In genomic region chr2:70283500-70284191, GRCh38 we compare ENCODE assay signal across 26 cellular contexts. TPM values are rescaled to one million over a fixed set of nuclear protein-coding genes. Genes with fewer than 3 reads are reported as not detected.
A peak's percentile ranks its signal among the peaks of the same experiment; 100 is the strongest.
DNase-seq lines count a peak whose midpoint lies in the region; ATAC-seq, FAIRE-seq and TF ChIP-seq lines count a peak whose summit lies in the region.
"Had no signal": no experiment of that assay in that cellular context is flagged by ENCODE, and none has a peak within 500 bp of the region (broad histone marks: within the 10 kb centered on the region; RNA-seq: fewer than 3 reads in every experiment).

No MANE protein-coding gene starts in this region.

- no peak for TF ChIP-seq EP300 in HepG2 (IDR thresholded peaks at IDR 0.05; ENCODE audit: low read depth in 2 of 2, low read length in 2 of 2)
- no peak for TF ChIP-seq EP300 in HepG2 (CRISPR knock-in tag; IDR thresholded peaks at IDR 0.05; ENCODE audit: borderline replicate concordance)

- peaks cover 46% of the 10 kb centered on the region for H3K4me1 Mint-ChIP-seq in activated CD4-positive, alpha-beta T cell treated with anti-CD3 and anti-CD28 coated beads for 36 hours
- H3K4me1 Mint-ChIP-seq in activated CD4-positive, alpha-beta T cell treated with anti-CD3 and anti-CD28 coated beads, Interleukin-2, amount 10 ng/mL, durations not matched to agents 24 days and 14 days = peaks cover 26% of the 10 kb centered on the region
- H3K4me1 Mint-ChIP-seq: nephron progenitor cell had no signal

- ATAC-seq in activated CD4-positive, alpha-beta T cell treated with anti-CD3 and anti-CD28 coated beads for 36 hours = no peak
- ATAC-seq in HepG2 (peak; percentile 14; the same call in 1 of the 3 replicates), right lobe of liver (no peak), heart right ventricle (peak in 5 of 8 donors; percentile 33 to 50 (median 41)), lower lobe of right lung (no peak), GM21825 (IDR thresholded peaks at IDR 0.05; ENCODE audit: unreplicated experiment) (no peak), HG03354 (IDR thresholded peaks at IDR 0.05; ENCODE audit: poor library complexity, severe bottlenecking, unreplicated experiment) (no peak)
- ATAC-seq: body of pancreas; esophagus mucosa; foreskin keratinocyte; left lung; sciatic nerve; stimulated activated naive CD8-positive, alpha-beta T cell treated with anti-CD3 and anti-CD28 coated beads, Interleukin-15, Interleukin-2, amounts not matched to agents 100 U/mL and 50 U/mL, for 24 hours had no signal

- intact Hi-C loops in activated CD4-positive, alpha-beta T cell treated with anti-CD3 and anti-CD28 coated beads for 36 hours (cut with DNase I, micrococcal nuclease) = no loop called here
- intact Hi-C loops in activated CD4-positive, alpha-beta T cell treated with anti-CD3 and anti-CD28 coated beads, Interleukin-2, amount 10 ng/mL, durations not matched to agents 24 days and 14 days (cut with micrococcal nuclease) = no loop called here
- intact Hi-C loops in HepG2 (cut with micrococcal nuclease; ENCODE audit: unreplicated experiment) = no loop called here
- intact Hi-C loops in right lobe of liver (cut with DNase I) = no loop called here
- intact Hi-C loops in heart right ventricle (cut with DNase I) = no loop called here
- intact Hi-C loops in lower lobe of right lung (cut with DNase I) = no loop called here

- H3K9me3 ChIP-seq in HepG2 (ENCODE audit: low read length) = no peaks in the 10 kb centered on the region
- H3K9me3 ChIP-seq in right lobe of liver = no peaks in the 10 kb centered on the region
- H3K9me3 ChIP-seq in heart right ventricle = no peaks in the 10 kb centered on the region
- no peaks in the 10 kb centered on the region for H3K9me3 ChIP-seq in lower lobe of right lung
- H3K9me3 ChIP-seq: body of pancreas, left lung, tibial artery had no signal

- TF ChIP-seq RAD21 in HepG2 (CRISPR knock-in tag; IDR thresholded peaks at IDR 0.05) = no peak

- H3K9ac ChIP-seq in HepG2 (ENCODE audit: insufficient read depth, low read depth, low read length) = no peak overlapping the region
- H3K9ac ChIP-seq: parathyroid adenoma had no signal

- BruUV-seq in HepG2 (replicated peaks; lab: Mats Ljungman, UMichigan) = no TSS peak

- H3K4me1 ChIP-seq in HepG2 (ENCODE audit: insufficient read depth, low read length) (0 out of 2 replicates have a peak, but pooled peaks cover 21% of the 10 kb centered on the region), right lobe of liver (no peaks in the 10 kb centered on the region), heart right ventricle (peaks cover 0 to 28% (median 4%) of the 10 kb centered on the region in 9 donors), lower lobe of right lung (peaks cover 9% of the 10 kb centered on the region)
- H3K4me1 ChIP-seq: body of pancreas, foreskin keratinocyte, parathyroid adenoma had no signal

- TF ChIP-seq CTCF in HepG2 (CRISPR knock-in tag; IDR thresholded peaks at IDR 0.05) (no peak), right lobe of liver (IDR thresholded peaks at IDR 0.05) (no peak), heart right ventricle (IDR thresholded peaks at IDR 0.05) (no peak), lower lobe of right lung (IDR thresholded peaks at IDR 0.05) (no peak)

- H3K79me2 ChIP-seq in HepG2 (ENCODE audit: insufficient read depth, low read length) = peaks cover 39% of the 10 kb centered on the region

- peak overlapping the region; percentile 45 for H3K27ac Mint-ChIP-seq in activated CD4-positive, alpha-beta T cell treated with anti-CD3 and anti-CD28 coated beads for 36 hours
- H3K27ac Mint-ChIP-seq in activated CD4-positive, alpha-beta T cell treated with anti-CD3 and anti-CD28 coated beads, Interleukin-2, amount 10 ng/mL, durations not matched to agents 24 days and 14 days = no peak overlapping the region
- H3K27ac Mint-ChIP-seq: nephron progenitor cell had no signal

- H3K4me2 ChIP-seq in HepG2 (ENCODE audit: low read depth, low read length) = no peak overlapping the region

- TF ChIP-seq POLR2A in HepG2 (IDR thresholded peaks at IDR 0.05; ENCODE audit: insufficient read depth in 1 of 2, low read depth in 2 of 2, low read length in 2 of 2) = no peak
- TF ChIP-seq POLR2A in right lobe of liver (IDR thresholded peaks at IDR 0.05) = no peak

- CTCF ChIA-PET in activated CD4-positive, alpha-beta T cell treated with anti-CD3 and anti-CD28 coated beads for 36 hours (lab: Charles Lee) = interaction anchor here (0.7 to 1.8 kb wide), 5 partner anchors 18 to 369 kb away, joined by 3 to 5 read pairs (median 4); partner anchors contain the start of genes FAM136A and MXD1
- CTCF ChIA-PET in HepG2 (lab: Yijun Ruan, JAX; ENCODE audit: low intra/inter-chr PET ratio, low total read pairs) = no interaction called here

- H3K36me3 ChIP-seq in HepG2 (replicated peaks in 1 of 2; ENCODE audit: control insufficient read depth in 1 of 2, insufficient read depth in 2 of 2, low read length in 2 of 2) (peaks cover 25 to 76% of the 10 kb centered on the region in 2 experiments), right lobe of liver (peaks cover 19 to 73% (median 36%) of the 10 kb centered on the region in 4 donors), heart right ventricle (peaks cover 0 to 100% (median 71%) of the 10 kb centered on the region in 9 donors), lower lobe of right lung (peaks cover 94% of the 10 kb centered on the region)

- peaks cover 69% of the 10 kb centered on the region for H3K36me3 Mint-ChIP-seq in activated CD4-positive, alpha-beta T cell treated with anti-CD3 and anti-CD28 coated beads for 36 hours (ENCODE audit: low read depth)
- H3K36me3 Mint-ChIP-seq in activated CD4-positive, alpha-beta T cell treated with anti-CD3 and anti-CD28 coated beads, Interleukin-2, amount 10 ng/mL, durations not matched to agents 24 days and 14 days (ENCODE audit: low read depth) = peaks cover 66% of the 10 kb centered on the region

- H3K27me3 Mint-ChIP-seq in activated CD4-positive, alpha-beta T cell treated with anti-CD3 and anti-CD28 coated beads for 36 hours = no peaks in the 10 kb centered on the region
- no peaks in the 10 kb centered on the region for H3K27me3 Mint-ChIP-seq in activated CD4-positive, alpha-beta T cell treated with anti-CD3 and anti-CD28 coated beads, Interleukin-2, amount 10 ng/mL, durations not matched to agents 24 days and 14 days

- H3K27me3 ChIP-seq in HepG2 (ENCODE audit: control insufficient read depth in 1 of 2, insufficient read depth in 2 of 2, low read length in 2 of 2) = no peaks in the 10 kb centered on the region
- no peaks in the 10 kb centered on the region for H3K27me3 ChIP-seq in right lobe of liver
- no peaks in the 10 kb centered on the region for H3K27me3 ChIP-seq in heart right ventricle
- H3K27me3 ChIP-seq in lower lobe of right lung (ENCODE audit: low read depth) = no peaks in the 10 kb centered on the region
- H3K27me3 ChIP-seq: body of pancreas, foreskin keratinocyte, left lung, tibial artery had no signal

- H3K4me3 Mint-ChIP-seq in activated CD4-positive, alpha-beta T cell treated with anti-CD3 and anti-CD28 coated beads for 36 hours = no peak overlapping the region
- no peak overlapping the region for H3K4me3 Mint-ChIP-seq in activated CD4-positive, alpha-beta T cell treated with anti-CD3 and anti-CD28 coated beads, Interleukin-2, amount 10 ng/mL, durations not matched to agents 24 days and 14 days
- H3K4me3 Mint-ChIP-seq: nephron progenitor cell had no signal

- H3K27ac ChIP-seq in HepG2 (ENCODE audit: extremely low read length, insufficient read depth, low read length) = no peak overlapping the region
- H3K27ac ChIP-seq in right lobe of liver = no peak overlapping the region
- peak overlapping the region in 1 of 10 donors; percentile 54 for H3K27ac ChIP-seq in heart right ventricle
- no peak overlapping the region for H3K27ac ChIP-seq in lower lobe of right lung
- H3K27ac ChIP-seq: 22Rv1, body of pancreas, foreskin keratinocyte, left lung, parathyroid adenoma, tibial artery had no signal

- in situ Hi-C loops in HepG2 (cut with HindIII; ENCODE audit: extremely low pct_ligation_motif_present, low pct_unique_long_range_greater_than_20kb) = no loop called here

- H2AFZ ChIP-seq in HepG2 (ENCODE audit: low read length) = no peak overlapping the region
- H2AFZ ChIP-seq: parathyroid adenoma had no signal

- POLR2A ChIA-PET in activated CD4-positive, alpha-beta T cell treated with anti-CD3 and anti-CD28 coated beads for 36 hours (lab: Charles Lee) = interaction anchor here (1.0 to 1.4 kb wide), 3 partner anchors 10 to 93 kb away, joined by 3 to 5 read pairs (median 4); partner anchors contain the start of genes C2orf42 and SNRPG
- POLR2A ChIA-PET in HepG2 (lab: Yijun Ruan, JAX) = interaction anchor here (1.1 to 4.9 kb wide), 4 partner anchors 10 to 26 kb away, joined by 3 to 40 read pairs (median 4); partner anchors contain the start of genes PCYOX1 and SNRPG

- H3K4me3 ChIP-seq in HepG2 (replicated peaks in 1 of 3; ENCODE audit: insufficient read depth in 1 of 3, low read depth in 2 of 3, low read length in 3 of 3) = no peak overlapping the region
- no peak overlapping the region for H3K4me3 ChIP-seq in right lobe of liver
- no peak overlapping the region for H3K4me3 ChIP-seq in heart right ventricle
- no peak overlapping the region for H3K4me3 ChIP-seq in lower lobe of right lung
- H3K4me3 ChIP-seq: body of pancreas, left lung, tibial artery had no signal

- no peaks in the 10 kb centered on the region for H3K9me3 Mint-ChIP-seq in activated CD4-positive, alpha-beta T cell treated with anti-CD3 and anti-CD28 coated beads for 36 hours (ENCODE audit: low read depth)
- no peaks in the 10 kb centered on the region for H3K9me3 Mint-ChIP-seq in activated CD4-positive, alpha-beta T cell treated with anti-CD3 and anti-CD28 coated beads, Interleukin-2, amount 10 ng/mL, durations not matched to agents 24 days and 14 days
- H3K9me3 Mint-ChIP-seq: nephron progenitor cell had no signal

- WGBS in HepG2 (ENCODE audit: low lambda C conversion rate) = 97% methylated on average over 5 of the region's 5 CpGs
- WGBS in right lobe of liver (ENCODE audit: insufficient coverage, low coverage, low lambda C conversion rate, missing lambda C conversion rate) = 96% methylated on average over 5 of the region's 5 CpGs
- 86% methylated on average over 5 of the region's 5 CpGs for WGBS in heart right ventricle, 2 donors

- no peaks in the 10 kb centered on the region for H4K20me1 ChIP-seq in HepG2 (ENCODE audit: insufficient read depth, low read length)

- no peak for DNase-seq in activated CD4-positive, alpha-beta T cell treated with anti-CD3 and anti-CD28 coated beads for 36 hours
- DNase-seq in activated CD4-positive, alpha-beta T cell treated with anti-CD3 and anti-CD28 coated beads, Interleukin-2, amount 10 ng/mL, durations not matched to agents 24 days and 14 days = no peak
- DNase-seq in HepG2 (ENCODE audit: low spot score) (no peak), right lobe of liver (no peak), heart right ventricle (no peak), lower lobe of right lung (no peak)
- DNase-seq: activated CD4-positive, alpha-beta T cell treated with anti-CD3 and anti-CD28 coated beads, Interleukin-2, amount 50 U/mL, for 48 hours; body of pancreas; DMS79 treated with DMSO at 0.1 percent for 48 hours; effector CD8-positive, alpha-beta T cell; foreskin keratinocyte; GOT3; Karpas-422; left lung; midbrain; NCI-H146; nephron progenitor cell; stimulated activated CD4-positive, alpha-beta T cell treated with anti-CD3 and anti-CD28 coated beads, Interleukin-4, amount 100 ng/mL, for 4 hours; stimulated activated naive CD8-positive, alpha-beta T cell treated with anti-CD3 and anti-CD28 coated beads, Interleukin-15, Interleukin-2, amounts not matched to agents 100 U/mL and 50 U/mL, for 24 hours; tibial artery had no signal

- FAIRE-seq in HepG2 (lab: Jason Lieb, UNC) = no peak

RNA-seq across cellular contexts. Expression of gene SNRPG, which starts 9.9 kb away (rescaled TPM):
- 100 to 1,000 TPM; 465 to 530 TPM for total RNA-seq in activated CD4-positive, alpha-beta T cell treated with anti-CD3 and anti-CD28 coated beads for 36 hours
- 401 and 424 TPM in 2 replicates for total RNA-seq in activated CD4-positive, alpha-beta T cell treated with anti-CD3 and anti-CD28 coated beads, Interleukin-2, amount 10 ng/mL, durations not matched to agents 24 days and 14 days
- total RNA-seq in HepG2 (2016; rRNA removed; fragmentation: Illumina TruSeq; extraction: Trizol) = 484 and 618 TPM in 2 replicates
- total RNA-seq in HepG2 (2016; cell fraction: cytosol; rRNA removed; fragmentation: Illumina TruSeq; extraction: Trizol; ENCODE audit: low read depth) = 179 and 199 TPM in 2 replicates
- 477 and 694 TPM in 2 replicates for total RNA-seq in HepG2 (2016; cell fraction: insoluble cytoplasmic fraction; rRNA removed; fragmentation: Illumina TruSeq; extraction: Trizol)
- 245 and 289 TPM in 2 replicates for total RNA-seq in HepG2 (2016; cell fraction: membrane; rRNA removed; fragmentation: Illumina TruSeq; extraction: Trizol)
- total RNA-seq in HepG2 (2016; cell fraction: nucleus; rRNA removed; fragmentation: Illumina TruSeq; extraction: Trizol) = 175 and 190 TPM in 2 replicates
- polyA plus RNA-seq in HepG2 (2011; rRNA removed) = 163 and 221 TPM in 2 replicates
- polyA plus RNA-seq in HepG2 (2011; cell fraction: cytosol; rRNA removed) = 79.5 and 124 TPM in 2 replicates
- polyA plus RNA-seq in HepG2 (2011; cell fraction: nucleus; rRNA removed) = 21.3 and 54.3 TPM in 2 replicates
- 258 and 453 TPM in 2 replicates for polyA plus RNA-seq in HepG2 (2012)
- 184 and 222 TPM in 2 replicates for polyA plus RNA-seq in HepG2 (2016; cell fraction: cytosol; fragmentation: Illumina TruSeq; extraction: Trizol; ENCODE audit: low read depth)
- 589 and 668 TPM in 2 replicates for polyA plus RNA-seq in HepG2 (2016; cell fraction: insoluble cytoplasmic fraction; fragmentation: Illumina TruSeq; extraction: Trizol; ENCODE audit: low read depth)
- polyA plus RNA-seq in HepG2 (2016; cell fraction: membrane; fragmentation: Illumina TruSeq; extraction: Trizol; ENCODE audit: low read depth) = 221 and 287 TPM in 2 replicates
- 259 and 311 TPM in 2 replicates for polyA plus RNA-seq in HepG2 (2016; cell fraction: nucleus; fragmentation: Illumina TruSeq; extraction: Trizol; ENCODE audit: insufficient read depth, low read depth)
- 2.7 and 11.1 TPM in 2 replicates for polyA minus RNA-seq in HepG2 (2011; rRNA and poly(A)+ RNA removed; ENCODE audit: low replicate concordance)
- 25.5 and 29.5 TPM in 2 replicates for polyA minus RNA-seq in HepG2 (2011; cell fraction: cytosol; rRNA and poly(A)+ RNA removed)
- polyA minus RNA-seq in HepG2 (2011; cell fraction: nucleus; rRNA and poly(A)+ RNA removed) = 33.7 and 41.6 TPM in 2 replicates
- total RNA-seq in right lobe of liver = 10 to 100 TPM; 38.7 to 96.6 (median 60.8) TPM
- 100 to 1,000 TPM in 8 of 10 donors, 10 to 100 TPM in 2; 89.9 to 171 (median 113) TPM for total RNA-seq in heart right ventricle
- polyA plus RNA-seq in heart right ventricle = 100 to 1,000 TPM; 158 to 263 TPM
- 107 TPM for total RNA-seq in lower lobe of right lung

RNA-seq across cellular contexts. Expression of gene FAM136A, which starts 18.2 kb away (rescaled TPM):
- total RNA-seq in activated CD4-positive, alpha-beta T cell treated with anti-CD3 and anti-CD28 coated beads for 36 hours = 10 to 100 TPM; 45.0 to 52.8 TPM
- total RNA-seq in activated CD4-positive, alpha-beta T cell treated with anti-CD3 and anti-CD28 coated beads, Interleukin-2, amount 10 ng/mL, durations not matched to agents 24 days and 14 days = 85.5 and 89.7 TPM in 2 replicates
- total RNA-seq in HepG2 (2016; rRNA removed; fragmentation: Illumina TruSeq; extraction: Trizol) (126 and 153 TPM in 2 replicates), right lobe of liver (10 to 100 TPM; 18.6 to 31.6 (median 21.1) TPM), heart right ventricle (10 to 100 TPM; 17.6 to 26.9 (median 21.0) TPM), lower lobe of right lung (19.5 TPM)
- total RNA-seq in HepG2 (2016; cell fraction: cytosol; rRNA removed; fragmentation: Illumina TruSeq; extraction: Trizol; ENCODE audit: low read depth) = 63.6 and 77.0 TPM in 2 replicates
- 120 and 154 TPM in 2 replicates for total RNA-seq in HepG2 (2016; cell fraction: insoluble cytoplasmic fraction; rRNA removed; fragmentation: Illumina TruSeq; extraction: Trizol)
- 157 and 170 TPM in 2 replicates for total RNA-seq in HepG2 (2016; cell fraction: membrane; rRNA removed; fragmentation: Illumina TruSeq; extraction: Trizol)
- total RNA-seq in HepG2 (2016; cell fraction: nucleus; rRNA removed; fragmentation: Illumina TruSeq; extraction: Trizol) = 61.1 and 69.7 TPM in 2 replicates
- polyA plus RNA-seq in HepG2 (2011; rRNA removed) (73.8 and 77.8 TPM in 2 replicates), heart right ventricle (10 to 100 TPM; 18.3 to 29.2 TPM)
- 51.0 and 55.6 TPM in 2 replicates for polyA plus RNA-seq in HepG2 (2011; cell fraction: cytosol; rRNA removed)
- polyA plus RNA-seq in HepG2 (2011; cell fraction: nucleus; rRNA removed) = 83.7 and 101 TPM in 2 replicates
- polyA plus RNA-seq in HepG2 (2012) = 71.9 and 87.6 TPM in 2 replicates
- 83.2 and 122 TPM in 2 replicates for polyA plus RNA-seq in HepG2 (2016; cell fraction: cytosol; fragmentation: Illumina TruSeq; extraction: Trizol; ENCODE audit: low read depth)
- polyA plus RNA-seq in HepG2 (2016; cell fraction: insoluble cytoplasmic fraction; fragmentation: Illumina TruSeq; extraction: Trizol; ENCODE audit: low read depth) = 175 and 182 TPM in 2 replicates
- 155 and 176 TPM in 2 replicates for polyA plus RNA-seq in HepG2 (2016; cell fraction: membrane; fragmentation: Illumina TruSeq; extraction: Trizol; ENCODE audit: low read depth)
- polyA plus RNA-seq in HepG2 (2016; cell fraction: nucleus; fragmentation: Illumina TruSeq; extraction: Trizol; ENCODE audit: insufficient read depth, low read depth) = 124 and 130 TPM in 2 replicates
- polyA minus RNA-seq in HepG2 (2011; rRNA and poly(A)+ RNA removed; ENCODE audit: low replicate concordance) = 30.2 and 39.4 TPM in 2 replicates
- polyA minus RNA-seq in HepG2 (2011; cell fraction: cytosol; rRNA and poly(A)+ RNA removed) = 19.9 and 21.4 TPM in 2 replicates
- polyA minus RNA-seq in HepG2 (2011; cell fraction: nucleus; rRNA and poly(A)+ RNA removed) = 28.0 and 29.5 TPM in 2 replicates

RNA-seq across cellular contexts. Expression of gene PCYOX1, which starts 25.7 kb away (rescaled TPM):
- total RNA-seq in activated CD4-positive, alpha-beta T cell treated with anti-CD3 and anti-CD28 coated beads for 36 hours = 10 to 100 TPM in 1 of 2 experiments, 1 to 10 TPM in 1; 9.3 to 12.9 TPM
- 12.8 and 16.4 TPM in 2 replicates for total RNA-seq in activated CD4-positive, alpha-beta T cell treated with anti-CD3 and anti-CD28 coated beads, Interleukin-2, amount 10 ng/mL, durations not matched to agents 24 days and 14 days
- total RNA-seq in HepG2 (2016; rRNA removed; fragmentation: Illumina TruSeq; extraction: Trizol) = 64.6 and 94.8 TPM in 2 replicates
- 5.0 and 5.6 TPM in 2 replicates for total RNA-seq in HepG2 (2016; cell fraction: cytosol; rRNA removed; fragmentation: Illumina TruSeq; extraction: Trizol; ENCODE audit: low read depth)
- 62.4 and 97.7 TPM in 2 replicates for total RNA-seq in HepG2 (2016; cell fraction: insoluble cytoplasmic fraction; rRNA removed; fragmentation: Illumina TruSeq; extraction: Trizol)
- 22.4 and 27.7 TPM in 2 replicates for total RNA-seq in HepG2 (2016; cell fraction: membrane; rRNA removed; fragmentation: Illumina TruSeq; extraction: Trizol)
- total RNA-seq in HepG2 (2016; cell fraction: nucleus; rRNA removed; fragmentation: Illumina TruSeq; extraction: Trizol) = 86.9 and 110 TPM in 2 replicates
- polyA plus RNA-seq in HepG2 (2011; rRNA removed) = 61.0 and 86.6 TPM in 2 replicates
- 37.9 and 61.2 TPM in 2 replicates for polyA plus RNA-seq in HepG2 (2011; cell fraction: cytosol; rRNA removed)
- 10.2 and 15.2 TPM in 2 replicates for polyA plus RNA-seq in HepG2 (2011; cell fraction: nucleus; rRNA removed)
- 110 and 112 TPM in 2 replicates for polyA plus RNA-seq in HepG2 (2012)
- polyA plus RNA-seq in HepG2 (2016; cell fraction: cytosol; fragmentation: Illumina TruSeq; extraction: Trizol; ENCODE audit: low read depth) = 4.3 and 4.7 TPM in 2 replicates
- 53.5 and 58.1 TPM in 2 replicates for polyA plus RNA-seq in HepG2 (2016; cell fraction: insoluble cytoplasmic fraction; fragmentation: Illumina TruSeq; extraction: Trizol; ENCODE audit: low read depth)
- polyA plus RNA-seq in HepG2 (2016; cell fraction: membrane; fragmentation: Illumina TruSeq; extraction: Trizol; ENCODE audit: low read depth) = 10.1 and 11.7 TPM in 2 replicates
- 99.9 and 103 TPM in 2 replicates for polyA plus RNA-seq in HepG2 (2016; cell fraction: nucleus; fragmentation: Illumina TruSeq; extraction: Trizol; ENCODE audit: insufficient read depth, low read depth)
- 25.7 and 59.9 TPM in 2 replicates for polyA minus RNA-seq in HepG2 (2011; rRNA and poly(A)+ RNA removed; ENCODE audit: low replicate concordance)
- polyA minus RNA-seq in HepG2 (2011; cell fraction: cytosol; rRNA and poly(A)+ RNA removed) = 65.6 and 74.8 TPM in 2 replicates
- 26.8 and 37.2 TPM in 2 replicates for polyA minus RNA-seq in HepG2 (2011; cell fraction: nucleus; rRNA and poly(A)+ RNA removed)
- 100 to 1,000 TPM in 3 of 6 experiments, 10 to 100 TPM in 3; 38.8 to 186 (median 92.5) TPM for total RNA-seq in right lobe of liver
- 100 to 1,000 TPM in 1 of 10 donors, 10 to 100 TPM in 9; 72.5 to 151 (median 84.2) TPM for total RNA-seq in heart right ventricle
- 10 to 100 TPM; 10.5 to 21.3 TPM for polyA plus RNA-seq in heart right ventricle
- 120 TPM for total RNA-seq in lower lobe of right lung

RNA-seq across cellular contexts. Expression of gene TIA1, which starts 35.2 kb away (rescaled TPM):
- 10 to 100 TPM; 85.4 to 98.3 TPM for total RNA-seq in activated CD4-positive, alpha-beta T cell treated with anti-CD3 and anti-CD28 coated beads for 36 hours
- 104 and 105 TPM in 2 replicates for total RNA-seq in activated CD4-positive, alpha-beta T cell treated with anti-CD3 and anti-CD28 coated beads, Interleukin-2, amount 10 ng/mL, durations not matched to agents 24 days and 14 days
- total RNA-seq in HepG2 (2016; rRNA removed; fragmentation: Illumina TruSeq; extraction: Trizol) (199 and 209 TPM in 2 replicates), right lobe of liver (10 to 100 TPM; 27.5 to 44.2 (median 35.8) TPM), heart right ventricle (10 to 100 TPM; 33.8 to 58.1 (median 43.2) TPM), lower lobe of right lung (118 TPM)
- 46.3 and 52.7 TPM in 2 replicates for total RNA-seq in HepG2 (2016; cell fraction: cytosol; rRNA removed; fragmentation: Illumina TruSeq; extraction: Trizol; ENCODE audit: low read depth)
- 193 and 198 TPM in 2 replicates for total RNA-seq in HepG2 (2016; cell fraction: insoluble cytoplasmic fraction; rRNA removed; fragmentation: Illumina TruSeq; extraction: Trizol)
- 37.9 and 45.7 TPM in 2 replicates for total RNA-seq in HepG2 (2016; cell fraction: membrane; rRNA removed; fragmentation: Illumina TruSeq; extraction: Trizol)
- total RNA-seq in HepG2 (2016; cell fraction: nucleus; rRNA removed; fragmentation: Illumina TruSeq; extraction: Trizol) = 256 and 292 TPM in 2 replicates
- polyA plus RNA-seq in HepG2 (2011; rRNA removed) (306 and 319 TPM in 2 replicates), heart right ventricle (100 to 1,000 TPM in 1 of 2 donors, 10 to 100 TPM in 1; 18.8 to 107 TPM)
- polyA plus RNA-seq in HepG2 (2011; cell fraction: cytosol; rRNA removed) = 41.7 and 42.1 TPM in 2 replicates
- polyA plus RNA-seq in HepG2 (2011; cell fraction: nucleus; rRNA removed) = 1,074 and 1,129 TPM in 2 replicates
- polyA plus RNA-seq in HepG2 (2012) = 147 and 204 TPM in 2 replicates
- 6.0 and 6.8 TPM in 2 replicates for polyA plus RNA-seq in HepG2 (2016; cell fraction: cytosol; fragmentation: Illumina TruSeq; extraction: Trizol; ENCODE audit: low read depth)
- 108 and 119 TPM in 2 replicates for polyA plus RNA-seq in HepG2 (2016; cell fraction: insoluble cytoplasmic fraction; fragmentation: Illumina TruSeq; extraction: Trizol; ENCODE audit: low read depth)
- 16.0 TPM in 2 replicates for polyA plus RNA-seq in HepG2 (2016; cell fraction: membrane; fragmentation: Illumina TruSeq; extraction: Trizol; ENCODE audit: low read depth)
- polyA plus RNA-seq in HepG2 (2016; cell fraction: nucleus; fragmentation: Illumina TruSeq; extraction: Trizol; ENCODE audit: insufficient read depth, low read depth) = 613 and 622 TPM in 2 replicates
- 79.8 and 109 TPM in 2 replicates for polyA minus RNA-seq in HepG2 (2011; rRNA and poly(A)+ RNA removed; ENCODE audit: low replicate concordance)
- 61.2 and 67.1 TPM in 2 replicates for polyA minus RNA-seq in HepG2 (2011; cell fraction: cytosol; rRNA and poly(A)+ RNA removed)
- polyA minus RNA-seq in HepG2 (2011; cell fraction: nucleus; rRNA and poly(A)+ RNA removed) = 718 and 820 TPM in 2 replicates

Comparison
In these comparisons a context has a peak if more than half of its experiments do, and no peak if none do; other contexts are left out.
1. ATAC-seq: peak in HepG2 (single experiment) and heart right ventricle (5 of 8); none in activated CD4-positive, alpha-beta T cell treated with anti-CD3 and anti-CD28 coated beads for 36 hours (single experiment), right lobe of liver (0 of 4), lower lobe of right lung (0 of 2), GM21825 (single experiment) and HG03354 (single experiment).